Comparison of ENCODE assay signal across 19 cellular contexts in the genomic region with DNA sequence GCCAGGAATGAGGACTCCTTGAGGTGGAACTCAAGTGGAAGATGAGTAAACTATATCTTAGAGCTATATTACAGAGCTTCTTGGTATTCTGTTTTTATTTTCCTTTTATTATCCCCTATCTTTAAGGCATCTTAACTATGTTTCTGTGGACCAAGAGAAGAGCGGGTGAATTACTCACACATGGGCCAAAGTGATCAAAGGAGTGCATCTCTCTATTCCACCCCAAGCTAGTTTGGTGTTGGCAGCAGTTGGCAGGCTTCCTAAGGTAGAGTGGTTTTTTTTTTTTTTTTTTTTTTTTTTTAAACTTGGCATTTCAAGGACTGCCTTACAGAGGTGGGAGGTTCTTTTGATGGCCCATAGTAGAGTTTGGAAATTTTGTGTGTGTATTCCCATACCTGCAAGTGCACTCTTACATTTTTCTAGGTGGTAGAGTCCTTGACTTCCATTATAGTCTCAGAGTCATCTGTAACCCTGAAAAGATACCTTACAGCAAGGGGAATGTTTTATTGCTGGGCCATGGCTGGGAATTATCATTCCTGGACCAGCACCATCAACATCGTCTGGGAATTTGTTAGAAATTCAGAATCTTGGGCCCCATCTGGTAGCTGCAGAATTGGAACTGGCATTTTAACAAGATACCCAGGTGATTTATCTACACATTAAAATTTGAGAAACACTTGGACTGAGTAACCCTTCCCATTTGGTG. TPM values are rescaled to one million over a fixed set of nuclear protein-coding genes. Genes with fewer than 3 reads are reported as not detected.
A peak's percentile ranks its signal among the peaks of the same experiment; 100 is the strongest.
DNase-seq lines count a peak whose midpoint lies in the region; ATAC-seq and TF ChIP-seq lines count a peak whose summit lies in the region.
"Had no signal": no experiment of that assay in that cellular context is flagged by ENCODE, and none has a peak within 500 bp of the region (broad histone marks: within the 10 kb centered on the region; RNA-seq: fewer than 3 reads in every experiment).

No MANE protein-coding gene starts in this region.

- no peaks in the 10 kb centered on the region for H3K9me2 ChIP-seq in PC-9 (ENCODE audit: insufficient read depth)

- no peak overlapping the region for H3K18ac ChIP-seq in mesendoderm (ENCODE audit: low read length)

- no peak overlapping the region for H4K5ac ChIP-seq in mesendoderm (ENCODE audit: low read length)

- H3K36me3 ChIP-seq in ACC112 (ENCODE audit: insufficient read depth, low read length) (no peaks in the 10 kb centered on the region), PC-9 (ENCODE audit: low read depth) (no peaks in the 10 kb centered on the region), brain microvascular endothelial cell (replicated peaks) (no peaks in the 10 kb centered on the region), mesendoderm (ENCODE audit: control insufficient read depth, insufficient read depth, low read length) (no peaks in the 10 kb centered on the region)
- H3K36me3 ChIP-seq: BLaER1, right atrium auricular region, tibial artery had no signal

- TF ChIP-seq CTCF in PC-9 (conservative IDR thresholded peaks at IDR 0.05) = no peak
- no peak for TF ChIP-seq CTCF in brain microvascular endothelial cell (IDR thresholded peaks at IDR 0.05; ENCODE audit: low read depth, low read length, missing control alignments)

- no peak overlapping the region for H4K8ac ChIP-seq in mesendoderm (ENCODE audit: low read depth, low read length)

- no peaks in the 10 kb centered on the region for H3K79me1 ChIP-seq in mesendoderm (ENCODE audit: low read length)

- no peak overlapping the region for H2BK15ac ChIP-seq in mesendoderm (replicated peaks; ENCODE audit: low read depth)

- H3K23ac ChIP-seq in mesendoderm (ENCODE audit: low read length) = no peak overlapping the region

- no peak overlapping the region for H3K4ac ChIP-seq in mesendoderm (ENCODE audit: low read depth, low read length)

- H4K20me1 ChIP-seq in PC-9 (ENCODE audit: insufficient read depth) = no peaks in the 10 kb centered on the region

- H3K27me3 ChIP-seq in ACC112 (ENCODE audit: insufficient read depth, low read length) (no peaks in the 10 kb centered on the region), PC-9 (ENCODE audit: insufficient read depth, low read depth) (no peaks in the 10 kb centered on the region), brain microvascular endothelial cell (replicated peaks) (no peaks in the 10 kb centered on the region), mesendoderm (ENCODE audit: insufficient read depth, low read length, poor library complexity) (no peaks in the 10 kb centered on the region)
- H3K27me3 ChIP-seq: BLaER1, dorsolateral prefrontal cortex, right atrium auricular region, tibial artery had no signal

- H3K56ac ChIP-seq in mesendoderm (ENCODE audit: low read length) = no peak overlapping the region

- no peak overlapping the region for H3K9ac ChIP-seq in mesendoderm (ENCODE audit: low read length)
- H3K9ac ChIP-seq: BLaER1 had no signal

- no peak overlapping the region for H2BK5ac ChIP-seq in mesendoderm (ENCODE audit: low read length)

- CTCF ChIA-PET in PC-9 (lab: Charles Lee) = interaction anchor here (0.7 kb wide), 1 partner anchor 81 kb away, joined by 17 read pairs; no protein-coding TSS in a partner anchor

- peak overlapping the region; percentile 68 for H3K27ac ChIP-seq in ACC112 (ENCODE audit: low read depth, low read length)
- H3K27ac ChIP-seq in PC-9 = peak overlapping the region; percentile 87
- H3K27ac ChIP-seq in brain microvascular endothelial cell = peak overlapping the region; percentile 51
- no peak overlapping the region for H3K27ac ChIP-seq in mesendoderm (ENCODE audit: low read depth, low read length)
- H3K27ac ChIP-seq: BLaER1, dorsolateral prefrontal cortex, right atrium auricular region, tibial artery had no signal

- in situ Hi-C loops in brain microvascular endothelial cell (cut with HindIII; ENCODE audit: low pct_ligation_motif_present, low sequenced_read_pairs) = no loop called here

- peaks cover 84% of the 10 kb centered on the region for H3K4me1 ChIP-seq in ACC112 (ENCODE audit: control insufficient read depth, insufficient read depth, low read length, unreplicated experiment)
- peaks cover 100% of the 10 kb centered on the region for H3K4me1 ChIP-seq in PC-9 (replicated peaks; ENCODE audit: insufficient read depth)
- H3K4me1 ChIP-seq in mesendoderm (ENCODE audit: control insufficient read depth, low read depth, low read length) = peaks cover 3% of the 10 kb centered on the region
- H3K4me1 ChIP-seq: BLaER1 had no signal

- H2AK5ac ChIP-seq in mesendoderm (ENCODE audit: low read length) = no peak overlapping the region

- DNase-seq in NCI-H2029 treated with DMSO at 0.1 percent for 48 hours (lab: John Stamatoyannopoulos, UW) = peak; percentile 33
- DNase-seq in NCI-H2029 (lab: John Stamatoyannopoulos, UW) = no peak
- DNase-seq in PC-9 = no peak
- DNase-seq in brain microvascular endothelial cell = no peak
- no peak for DNase-seq in activated effector memory CD4-positive, alpha-beta T cell treated with anti-CD3 and anti-CD28 coated beads, Interleukin-2, amount 50 U/mL, for 16 hours
- no peak for DNase-seq in mesendoderm
- DNase-seq: 8988T; activated B cell treated with CpG ODN at 0.5 μM for 24 hours; activated CD8-positive, alpha-beta memory T cell treated with anti-CD3 and anti-CD28 coated beads, Interleukin-2, amount 50 U/mL, for 48 hours; dorsolateral prefrontal cortex; NCI-H1436 treated with DMSO at 0.1 percent for 48 hours; nucleus accumbens; Right ventricle myocardium superior; stimulated activated naive B cell treated with anti-CD40 and anti-IgM and Interleukin-4, amounts not matched to agents 10 μg/mL and 1 μg/mL and 100 μg/mL, for 72 hours; tibial artery had no signal

- no peak overlapping the region for H2BK120ac ChIP-seq in mesendoderm (ENCODE audit: low read depth, low read length)

- no TSS peak for BruUV-seq in PC-9 (replicated peaks; lab: Mats Ljungman, UMichigan)

- ATAC-seq in HG03196 (IDR thresholded peaks at IDR 0.05; ENCODE audit: unreplicated experiment) = no peak

- H3K79me2 ChIP-seq in ACC112 (ENCODE audit: control insufficient read depth, insufficient read depth, low read length, unreplicated experiment) (no peaks in the 10 kb centered on the region), PC-9 (ENCODE audit: low read depth) (peaks cover 47% of the 10 kb centered on the region), mesendoderm (ENCODE audit: control insufficient read depth, insufficient read depth, low read length) (no peaks in the 10 kb centered on the region)

- H2AFZ ChIP-seq in ACC112 (ENCODE audit: low read length, unreplicated experiment) (no peak overlapping the region), PC-9 (no peak overlapping the region)

- no CpG with 5 or more reads among the region's 2 CpGs for WGBS in mesendoderm (ENCODE audit: extremely low coverage, insufficient coverage, low lambda C conversion rate)

- POLR2A ChIA-PET in PC-9 (lab: Charles Lee; ENCODE audit: unreplicated experiment) = no interaction called here

- intact Hi-C loops in PC-9 (cut with micrococcal nuclease; ENCODE audit: unreplicated experiment) = no loop called here

- H3K4me3 ChIP-seq in ACC112 (ENCODE audit: low read depth, low read length) (peak overlapping the region; percentile 14; the same call in 1 of the 2 replicates), PC-9 (no peak overlapping the region), brain microvascular endothelial cell (ENCODE audit: low read depth, low read length) (no peak overlapping the region), mesendoderm (ENCODE audit: low read length) (no peak overlapping the region)
- H3K4me3 ChIP-seq: BLaER1, dorsolateral prefrontal cortex, right atrium auricular region, tibial artery had no signal

- H3K4me2 ChIP-seq in PC-9 = peak overlapping the region; percentile 68
- H3K4me2 ChIP-seq in mesendoderm (ENCODE audit: low read length) = no peak overlapping the region
- H3K4me2 ChIP-seq: BLaER1 had no signal

- peaks cover 58% of the 10 kb centered on the region for H3F3A ChIP-seq in PC-9 (ENCODE audit: insufficient read depth, low read depth)

- H3K9me3 ChIP-seq in PC-9 (ENCODE audit: insufficient read depth, low read depth) = no peaks in the 10 kb centered on the region
- H3K9me3 ChIP-seq: BLaER1, right atrium auricular region, tibial artery had no signal

RNA-seq across cellular contexts. Expression of a gene that starts 51.0 kb away (rescaled TPM):
- total RNA-seq in PC-9 (2021) = 23.0 and 29.7 TPM in 2 replicates
- 12.0 TPM for polyA plus RNA-seq in mesendoderm (2013, experiment 1 of 2)
- polyA plus RNA-seq in mesendoderm (2013, experiment 2 of 2) = 11.8 TPM
